1 cellular context compared by ENCODE assay signal in the genomic region with DNA sequence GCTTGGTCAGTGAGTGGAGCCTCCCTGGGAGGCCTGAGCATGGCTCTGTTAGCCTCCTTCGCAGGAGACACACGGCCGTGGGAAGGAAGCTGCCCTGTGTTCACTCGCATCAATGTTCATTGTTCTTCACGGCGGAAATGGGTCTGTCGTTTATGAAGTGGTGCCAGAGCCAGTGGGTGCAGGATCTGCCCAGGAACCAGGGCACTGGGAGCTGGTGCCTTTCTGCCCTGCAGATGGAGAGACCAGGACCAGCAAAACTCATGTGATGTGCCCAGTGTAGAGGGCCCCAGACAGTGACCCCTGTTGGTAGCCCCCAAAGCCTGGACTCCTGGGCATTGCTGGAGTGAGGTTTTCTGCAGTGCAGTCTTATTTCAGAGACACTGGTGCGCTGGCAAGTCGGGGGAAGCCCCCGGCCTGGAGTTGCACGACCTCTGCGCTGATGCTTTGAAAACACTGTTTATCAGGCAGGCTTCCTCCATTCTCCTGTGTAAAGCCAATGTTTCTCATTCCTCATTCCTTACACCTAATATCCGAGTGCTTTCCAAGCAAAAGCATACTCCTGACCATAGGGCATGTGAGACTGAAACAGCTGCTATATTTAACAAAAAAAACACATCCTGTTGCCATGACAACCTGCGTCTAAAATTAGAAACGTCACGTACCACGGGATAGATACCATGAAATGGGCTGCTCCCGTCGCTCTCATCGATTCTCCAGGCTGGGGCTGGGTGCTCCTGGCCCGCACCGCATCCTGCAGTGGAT.
TF ChIP-seq lines count a peak whose summit lies in the region.

No MANE protein-coding gene starts in this region.

TF ChIP-seq in GM23338, 12 proteins besides CTCF, POLR2A, EP300 and RAD21 (continued from another document):
- TF ChIP-seq, protein P1, sequence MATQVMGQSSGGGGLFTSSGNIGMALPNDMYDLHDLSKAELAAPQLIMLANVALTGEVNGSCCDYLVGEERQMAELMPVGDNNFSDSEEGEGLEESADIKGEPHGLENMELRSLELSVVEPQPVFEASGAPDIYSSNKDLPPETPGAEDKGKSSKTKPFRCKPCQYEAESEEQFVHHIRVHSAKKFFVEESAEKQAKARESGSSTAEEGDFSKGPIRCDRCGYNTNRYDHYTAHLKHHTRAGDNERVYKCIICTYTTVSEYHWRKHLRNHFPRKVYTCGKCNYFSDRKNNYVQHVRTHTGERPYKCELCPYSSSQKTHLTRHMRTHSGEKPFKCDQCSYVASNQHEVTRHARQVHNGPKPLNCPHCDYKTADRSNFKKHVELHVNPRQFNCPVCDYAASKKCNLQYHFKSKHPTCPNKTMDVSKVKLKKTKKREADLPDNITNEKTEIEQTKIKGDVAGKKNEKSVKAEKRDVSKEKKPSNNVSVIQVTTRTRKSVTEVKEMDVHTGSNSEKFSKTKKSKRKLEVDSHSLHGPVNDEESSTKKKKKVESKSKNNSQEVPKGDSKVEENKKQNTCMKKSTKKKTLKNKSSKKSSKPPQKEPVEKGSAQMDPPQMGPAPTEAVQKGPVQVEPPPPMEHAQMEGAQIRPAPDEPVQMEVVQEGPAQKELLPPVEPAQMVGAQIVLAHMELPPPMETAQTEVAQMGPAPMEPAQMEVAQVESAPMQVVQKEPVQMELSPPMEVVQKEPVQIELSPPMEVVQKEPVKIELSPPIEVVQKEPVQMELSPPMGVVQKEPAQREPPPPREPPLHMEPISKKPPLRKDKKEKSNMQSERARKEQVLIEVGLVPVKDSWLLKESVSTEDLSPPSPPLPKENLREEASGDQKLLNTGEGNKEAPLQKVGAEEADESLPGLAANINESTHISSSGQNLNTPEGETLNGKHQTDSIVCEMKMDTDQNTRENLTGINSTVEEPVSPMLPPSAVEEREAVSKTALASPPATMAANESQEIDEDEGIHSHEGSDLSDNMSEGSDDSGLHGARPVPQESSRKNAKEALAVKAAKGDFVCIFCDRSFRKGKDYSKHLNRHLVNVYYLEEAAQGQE (IDR thresholded peaks at IDR 0.05; ENCODE audit: unreplicated experiment): no peak
TF ChIP-seq in GM23338: peak in this region for 0.
